Comparison of ENCODE assay signal across 25 cellular contexts in the genomic region with DNA sequence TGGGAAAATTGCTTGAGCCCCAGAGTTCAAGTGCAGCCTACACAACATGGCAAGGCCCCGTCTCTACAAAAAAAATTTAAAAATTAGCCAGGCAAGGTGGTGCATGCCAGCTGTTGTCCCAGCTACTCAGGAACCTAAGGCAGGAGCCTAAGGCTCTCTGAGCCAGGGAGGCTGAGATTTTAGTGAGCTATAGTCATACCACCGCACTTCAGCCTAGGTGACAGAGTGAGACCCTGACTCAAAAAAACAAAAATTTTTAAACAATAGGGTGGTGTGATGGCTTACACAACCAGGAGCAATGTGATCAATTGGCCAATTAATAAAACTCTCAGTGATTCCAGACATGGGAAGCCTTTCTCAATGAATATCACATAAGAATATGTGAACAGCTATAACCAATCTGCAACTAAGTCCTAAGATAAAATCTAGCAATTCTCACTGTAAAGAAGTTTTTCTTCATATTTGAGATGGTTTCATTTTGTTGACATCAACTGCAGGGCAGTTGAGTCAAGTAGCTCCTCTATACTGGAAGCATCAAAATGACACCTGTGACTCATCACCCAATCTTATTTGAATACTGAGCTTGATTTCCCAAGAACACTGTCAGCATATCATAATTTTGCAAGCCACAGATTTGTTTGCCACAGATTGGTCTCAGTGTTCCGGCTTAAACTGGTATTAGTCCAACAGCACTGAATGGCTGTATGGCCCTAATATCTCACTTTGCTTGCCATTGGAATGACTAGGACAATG.
DNase-seq lines count a peak whose midpoint lies in the region; ATAC-seq and TF ChIP-seq lines count a peak whose summit lies in the region.
"Had no signal": no experiment of that assay in that cellular context is flagged by ENCODE, and none has a peak within 500 bp of the region (broad histone marks: within the 10 kb centered on the region; RNA-seq: fewer than 3 reads in every experiment).

No MANE protein-coding gene starts in this region.

- H3K27me3 Mint-ChIP-seq in MCF 10A (ENCODE audit: insufficient read depth, unreplicated experiment): no peaks in the 10 kb centered on the region
- no peaks in the 10 kb centered on the region for H3K27me3 Mint-ChIP-seq in stimulated activated naive CD8-positive, alpha-beta T cell treated with anti-CD3 and anti-CD28 coated beads, Interleukin-15, amount 100 ng/mL, for 72 hours
- H3K27me3 Mint-ChIP-seq: activated naive CD8-positive, alpha-beta T cell treated with anti-CD3 and anti-CD28 coated beads, Interleukin-2, amount 10 ng/mL, durations not matched to agents 7 days and 5 days; memory B cell had no signal

- H3K27me3 ChIP-seq in breast epithelium (no peaks in the 10 kb centered on the region), vagina (no peaks in the 10 kb centered on the region)
- H3K27me3 ChIP-seq: pancreas, SJCRH30, suprapubic skin, uterus had no signal

- TF ChIP-seq CTCF in MCF 10A (IDR thresholded peaks at IDR 0.05; ENCODE audit: unreplicated experiment) (no peak), breast epithelium (IDR thresholded peaks at IDR 0.05) (no peak), vagina (IDR thresholded peaks at IDR 0.05) (no peak)

- POLR2A ChIA-PET in MCF 10A (lab: Yijun Ruan, JAX): interaction anchor here (0.6 to 0.7 kb wide), 2 partner anchors 21 to 112 kb away, joined by 3 read pairs; no protein-coding TSS in a partner anchor

- CTCF ChIA-PET in MCF 10A (lab: Yijun Ruan, JAX): interaction anchor here (1.1 kb wide), 1 partner anchor 14 kb away, joined by 3 read pairs; no protein-coding TSS in a partner anchor

- no peaks in the 10 kb centered on the region for H3K4me1 Mint-ChIP-seq in MCF 10A (ENCODE audit: insufficient read depth, unreplicated experiment)
- no peaks in the 10 kb centered on the region for H3K4me1 Mint-ChIP-seq in stimulated activated naive CD8-positive, alpha-beta T cell treated with anti-CD3 and anti-CD28 coated beads, Interleukin-15, amount 100 ng/mL, for 72 hours
- H3K4me1 Mint-ChIP-seq: activated naive CD8-positive, alpha-beta T cell treated with anti-CD3 and anti-CD28 coated beads, Interleukin-2, amount 10 ng/mL, durations not matched to agents 7 days and 5 days; CD14-positive monocyte; memory B cell; naive thymus-derived CD4-positive, alpha-beta T cell; T-cell had no signal

- TF ChIP-seq POLR2A in breast epithelium (IDR thresholded peaks at IDR 0.05) (no peak), vagina (IDR thresholded peaks at IDR 0.05) (no peak)

- H3K4me3 Mint-ChIP-seq in MCF 10A (ENCODE audit: unreplicated experiment): no peak overlapping the region
- H3K4me3 Mint-ChIP-seq in stimulated activated naive CD8-positive, alpha-beta T cell treated with anti-CD3 and anti-CD28 coated beads, Interleukin-15, amount 100 ng/mL, for 72 hours: no peak overlapping the region
- H3K4me3 Mint-ChIP-seq: activated naive CD8-positive, alpha-beta T cell treated with anti-CD3 and anti-CD28 coated beads, Interleukin-2, amount 10 ng/mL, durations not matched to agents 7 days and 5 days; CD14-positive monocyte; effector memory CD8-positive, alpha-beta T cell; H9; memory B cell; naive thymus-derived CD4-positive, alpha-beta T cell; T-cell had no signal

- H3K36me3 ChIP-seq in breast epithelium (no peaks in the 10 kb centered on the region), vagina (no peaks in the 10 kb centered on the region)
- H3K36me3 ChIP-seq: esophagus muscularis mucosa, pancreas, SJCRH30, suprapubic skin, uterus had no signal

- H3K9me3 ChIP-seq in breast epithelium (no peaks in the 10 kb centered on the region), vagina (no peaks in the 10 kb centered on the region)
- H3K9me3 ChIP-seq: esophagus muscularis mucosa, pancreas, SJCRH30, uterus had no signal

- ATAC-seq in stimulated activated naive CD8-positive, alpha-beta T cell treated with anti-CD3 and anti-CD28 coated beads, Interleukin-15, amount 100 ng/mL, for 72 hours: peak; percentile 84
- ATAC-seq: effector memory CD8-positive, alpha-beta T cell; naive thymus-derived CD4-positive, alpha-beta T cell; pancreas; right cardiac atrium; T-cell had no signal

- H3K27ac ChIP-seq in breast epithelium (no peak overlapping the region), vagina (no peak overlapping the region)
- H3K27ac ChIP-seq: esophagus muscularis mucosa, pancreas, PC-9, SJCRH30, suprapubic skin, uterus had no signal

- DNase-seq in MCF 10A (ENCODE audit: unreplicated experiment) (peak; percentile 59), breast epithelium (ENCODE audit: low spot score in 2 of 2) (no peak), M059J (ENCODE audit: low read depth) (peak; percentile 28), fibroblast of peridontal ligament (ENCODE audit: extremely low read depth) (peak; percentile 16), NCI-H1436 treated with DMSO at 0.1 percent for 48 hours (lab: John Stamatoyannopoulos, UW) (no peak), vagina (ENCODE audit: extremely low spot score in 2 of 2) (no peak)
- no peak for DNase-seq in stimulated activated naive CD8-positive, alpha-beta T cell treated with anti-CD3 and anti-CD28 coated beads, Interleukin-15, amount 100 ng/mL, for 72 hours
- DNase-seq in activated CD4-positive, CD25-positive, alpha-beta regulatory T cell (lab: John Stamatoyannopoulos, UW): no peak
- DNase-seq: activated naive CD8-positive, alpha-beta T cell treated with anti-CD3 and anti-CD28 coated beads, Interleukin-2, amount 10 ng/mL, durations not matched to agents 7 days and 5 days; effector memory CD8-positive, alpha-beta T cell; glutamatergic neuron; H9; MM.1S; naive thymus-derived CD4-positive, alpha-beta T cell; NCI-H1694; pancreas; PC-9; right cardiac atrium; T-cell; uterus had no signal

- no TSS peak for BruUV-seq in MCF 10A (replicated peaks; lab: Mats Ljungman, UMichigan)

- no peak overlapping the region for H3K27ac Mint-ChIP-seq in MCF 10A (ENCODE audit: low read depth, unreplicated experiment)
- no peak overlapping the region for H3K27ac Mint-ChIP-seq in stimulated activated naive CD8-positive, alpha-beta T cell treated with anti-CD3 and anti-CD28 coated beads, Interleukin-15, amount 100 ng/mL, for 72 hours
- H3K27ac Mint-ChIP-seq: activated naive CD8-positive, alpha-beta T cell treated with anti-CD3 and anti-CD28 coated beads, Interleukin-2, amount 10 ng/mL, durations not matched to agents 7 days and 5 days; CD14-positive monocyte; effector memory CD8-positive, alpha-beta T cell; memory B cell; naive thymus-derived CD4-positive, alpha-beta T cell; T-cell had no signal

- H3K4me3 ChIP-seq in breast epithelium (no peak overlapping the region), vagina (no peak overlapping the region)
- H3K4me3 ChIP-seq: esophagus muscularis mucosa, pancreas, PC-9, SJCRH30, suprapubic skin, uterus had no signal

- H3K4me1 ChIP-seq in breast epithelium: no peaks in the 10 kb centered on the region
- no peaks in the 10 kb centered on the region for H3K4me1 ChIP-seq in vagina
- H3K4me1 ChIP-seq: esophagus muscularis mucosa, pancreas, SJCRH30, suprapubic skin, uterus had no signal

- no peaks in the 10 kb centered on the region for H3K36me3 Mint-ChIP-seq in MCF 10A (ENCODE audit: insufficient read depth, unreplicated experiment)
- H3K36me3 Mint-ChIP-seq: activated naive CD8-positive, alpha-beta T cell treated with anti-CD3 and anti-CD28 coated beads, Interleukin-2, amount 10 ng/mL, durations not matched to agents 7 days and 5 days; CD14-positive monocyte; memory B cell; naive thymus-derived CD4-positive, alpha-beta T cell; T-cell had no signal

- H3K9me3 Mint-ChIP-seq in MCF 10A (ENCODE audit: unreplicated experiment): no peaks in the 10 kb centered on the region
- H3K9me3 Mint-ChIP-seq in stimulated activated naive CD8-positive, alpha-beta T cell treated with anti-CD3 and anti-CD28 coated beads, Interleukin-15, amount 100 ng/mL, for 72 hours: peaks cover 0 to 9% of the 10 kb centered on the region in 2 donors
- H3K9me3 Mint-ChIP-seq: effector memory CD8-positive, alpha-beta T cell; T-cell had no signal

- intact Hi-C loops in MCF 10A (cut with micrococcal nuclease) (no loop called here), breast epithelium (cut with DNase I; ENCODE audit: low total_unique reads) (no loop called here), vagina (cut with DNase I) (no loop called here)

Comparison
In these comparisons a context has a peak if more than half of its experiments do, and no peak if none do; other contexts are left out.
1. DNase-seq: peak in MCF 10A (single experiment), M059J (single experiment) and fibroblast of peridontal ligament (single experiment); none in breast epithelium (0 of 2), stimulated activated naive CD8-positive, alpha-beta T cell treated with anti-CD3 and anti-CD28 coated beads, Interleukin-15, amount 100 ng/mL, for 72 hours (0 of 2), NCI-H1436 treated with DMSO at 0.1 percent for 48 hours (single experiment), activated CD4-positive, CD25-positive, alpha-beta regulatory T cell (0 of 4) and vagina (0 of 2).